22 cellular contexts compared by ENCODE assay signal in genomic region chr7:156702399-156702798, GRCh38.
DNase-seq lines count a peak whose midpoint lies in the region; ATAC-seq, FAIRE-seq and TF ChIP-seq lines count a peak whose summit lies in the region.
"Had no signal": no experiment of that assay in that cellular context is flagged by ENCODE, and none has a peak within 500 bp of the region (broad histone marks: within the 10 kb centered on the region; RNA-seq: fewer than 3 reads in every experiment).

No MANE protein-coding gene starts in this region.

- CTCF ChIA-PET in A549 (lab: Yijun Ruan, JAX), result no interaction called here
- CTCF ChIA-PET in IMR-90 (lab: Yijun Ruan, JAX), result no interaction called here
- CTCF ChIA-PET in K562 (lab: Yijun Ruan, JAX; ENCODE audit: low intra/inter-chr PET ratio), result no interaction called here
- CTCF ChIA-PET in MCF 10A (lab: Yijun Ruan, JAX), result no interaction called here

- H3K36me3 ChIP-seq in IMR-90 (ENCODE audit: control insufficient read depth, insufficient read depth, low read length), result no peaks in the 10 kb centered on the region
- H3K36me3 ChIP-seq in K562 (ENCODE audit: control insufficient read depth, insufficient read depth, low read length), result no peaks in the 10 kb centered on the region; the same call in 2 of the 3 replicates

- no peak overlapping the region for H3K4me3 ChIP-seq in A549
- no peak overlapping the region for H3K4me3 ChIP-seq in IMR-90 (ENCODE audit: insufficient read depth, low read depth, low read length)
- H3K4me3 ChIP-seq in K562, result no peak overlapping the region
- H3K4me3 ChIP-seq: BLaER1 treated with 17β-estradiol and CSF1 and Interleukin-3, amounts not matched to agents 10 nM and 100 nM had no signal

- no peaks in the 10 kb centered on the region for H3K27me3 ChIP-seq in IMR-90 (ENCODE audit: control insufficient read depth, insufficient read depth, low read length)
- H3K27me3 ChIP-seq in K562 (ENCODE audit: control insufficient read depth in 2 of 2, insufficient read depth in 2 of 2, low read length in 2 of 2), result no peaks in the 10 kb centered on the region
- H3K27me3 ChIP-seq: BLaER1 treated with 17β-estradiol and CSF1 and Interleukin-3, amounts not matched to agents 10 nM and 100 nM had no signal

- H2AFZ ChIP-seq in IMR-90 (replicated peaks; ENCODE audit: low read length, poor library complexity) (no peak overlapping the region), K562 (ENCODE audit: low read depth, low read length) (no peak overlapping the region)

- TF ChIP-seq RAD21 in A549 (conservative IDR thresholded peaks at IDR 0.05 in 1 of 2, IDR thresholded peaks at IDR 0.05 in 1 of 2) (no peak), IMR-90 (IDR thresholded peaks at IDR 0.05; ENCODE audit: low read length) (no peak), K562 (CRISPR knock-in tag; conservative IDR thresholded peaks at IDR 0.05 in 1 of 2, IDR thresholded peaks at IDR 0.05 in 1 of 2) (no peak)

- H3K4me3 Mint-ChIP-seq in MCF 10A (ENCODE audit: unreplicated experiment), result no peak overlapping the region
- H3K4me3 Mint-ChIP-seq: B cell; CD4-positive, alpha-beta T cell; CD8-positive, alpha-beta T cell had no signal

- no peaks in the 10 kb centered on the region for H3K27me3 Mint-ChIP-seq in MCF 10A (ENCODE audit: insufficient read depth, unreplicated experiment)
- H3K27me3 Mint-ChIP-seq: B cell; CD4-positive, alpha-beta T cell had no signal

- POLR2A ChIA-PET in A549 (lab: Yijun Ruan, JAX) (no interaction called here), IMR-90 (lab: Charles Lee; ENCODE audit: unreplicated experiment) (no interaction called here), K562 (lab: Yijun Ruan, JAX) (no interaction called here), MCF 10A (lab: Yijun Ruan, JAX) (no interaction called here)

- no peak overlapping the region for H2AK9ac ChIP-seq in IMR-90 (replicated peaks; ENCODE audit: low read depth, low read length, poor library complexity)

- H3K79me1 ChIP-seq in IMR-90 (ENCODE audit: low read depth in 1 of 2, low read length in 2 of 2), result no peaks in the 10 kb centered on the region

- no peak overlapping the region for H4K91ac ChIP-seq in IMR-90 (ENCODE audit: insufficient read depth, low read depth, low read length)

- H3K9me3 ChIP-seq in A549, result no peaks in the 10 kb centered on the region
- H3K9me3 ChIP-seq in IMR-90 (ENCODE audit: control insufficient read depth, insufficient read depth, low read length), result peaks cover 2% of the 10 kb centered on the region
- H3K9me3 ChIP-seq in K562 (replicated peaks; ENCODE audit: control insufficient read depth, insufficient read depth, low read depth, low read length), result 0 out of 2 replicates have a peak, but pooled peaks cover 3% of the 10 kb centered on the region

- H3K4me1 Mint-ChIP-seq in MCF 10A (ENCODE audit: insufficient read depth, unreplicated experiment), result peaks cover 13% of the 10 kb centered on the region

- DNase-seq in A549 (ENCODE audit: low read depth in 1 of 2, low spot score in 1 of 2) (no peak), IMR-90 (no peak), K562 (ENCODE audit: extremely low read depth in 1 of 4, low spot score in 3 of 4) (no peak), HuH-7.5 (ENCODE audit: low spot score) (no peak), MCF 10A (ENCODE audit: unreplicated experiment) (no peak), retina (no peak)
- DNase-seq: 8988T; AML-193; Caco-2; Calu3; CD4-positive, alpha-beta T cell; CD8-positive, alpha-beta T cell; DMS79 treated with DMSO at 0.1 percent for 48 hours; GF-D8 had no signal

- no peaks in the 10 kb centered on the region for H3K9me3 Mint-ChIP-seq in MCF 10A (ENCODE audit: unreplicated experiment)

- H3K27ac Mint-ChIP-seq in MCF 10A (ENCODE audit: low read depth, unreplicated experiment), result no peak overlapping the region
- H3K27ac Mint-ChIP-seq: B cell; CD4-positive, alpha-beta T cell; CD8-positive, alpha-beta T cell had no signal

- H3K23ac ChIP-seq in IMR-90 (ENCODE audit: low read depth, low read length), result no peak overlapping the region

- no peak overlapping the region for H2BK15ac ChIP-seq in IMR-90 (ENCODE audit: low read depth, low read length)

- H2BK5ac ChIP-seq in IMR-90 (ENCODE audit: low read depth, low read length, poor library complexity, severe bottlenecking), result no peak overlapping the region

- no TSS peak for BruUV-seq in IMR-90 (replicated peaks; lab: Mats Ljungman, UMichigan)
- no TSS peak for BruUV-seq in K562 (replicated peaks; lab: Mats Ljungman, UMichigan)
- BruUV-seq in MCF 10A (replicated peaks; lab: Mats Ljungman, UMichigan), result no TSS peak

- no peak overlapping the region for H2AK5ac ChIP-seq in IMR-90 (ENCODE audit: low read depth, low read length)

- no peak overlapping the region for H3K4ac ChIP-seq in IMR-90 (ENCODE audit: low read depth, low read length)

- TF ChIP-seq POLR2A in A549 (IDR thresholded peaks at IDR 0.05; ENCODE audit: low read length), result no peak
- no peak for TF ChIP-seq POLR2A in IMR-90 (IDR thresholded peaks at IDR 0.05; ENCODE audit: low read depth, low read length)
- no peak for TF ChIP-seq POLR2A in K562 (conservative IDR thresholded peaks at IDR 0.05)

- ATAC-seq in A549, result no peak
- ATAC-seq in IMR-90 (ENCODE audit: low read depth), result no peak
- no peak for ATAC-seq in K562
- ATAC-seq: CD8-positive, alpha-beta T cell had no signal

- no peak overlapping the region for H2BK120ac ChIP-seq in IMR-90 (ENCODE audit: low read depth, low read length)

- H4K5ac ChIP-seq in IMR-90 (ENCODE audit: low read depth, low read length), result no peak overlapping the region

- H3K9me1 ChIP-seq in IMR-90 (ENCODE audit: insufficient read depth, low read length), result no peaks in the 10 kb centered on the region; the same call in 1 of the 2 replicates
- H3K9me1 ChIP-seq in K562 (ENCODE audit: control insufficient read depth, insufficient read depth, low read length), result no peaks in the 10 kb centered on the region

- H4K8ac ChIP-seq in IMR-90 (ENCODE audit: low read depth in 2 of 2, low read length in 2 of 2), result no peak overlapping the region

- H3K27ac ChIP-seq in A549, result no peak overlapping the region
- no peak overlapping the region for H3K27ac ChIP-seq in IMR-90 (ENCODE audit: insufficient read depth, low read length)
- no peak overlapping the region for H3K27ac ChIP-seq in K562 (ENCODE audit: extremely low read depth, low read depth, low read length)
- H3K27ac ChIP-seq: BLaER1 treated with 17β-estradiol and CSF1 and Interleukin-3, amounts not matched to agents 10 nM and 100 nM; C4-2B had no signal

- no peak overlapping the region for H3K4me2 ChIP-seq in A549
- H3K4me2 ChIP-seq in IMR-90 (ENCODE audit: low read depth, low read length), result no peak overlapping the region
- H3K4me2 ChIP-seq in K562 (ENCODE audit: insufficient read depth, low read length), result no peak overlapping the region
- H3K4me2 ChIP-seq: BLaER1 treated with 17β-estradiol and CSF1 and Interleukin-3, amounts not matched to agents 10 nM and 100 nM had no signal

- H3K79me2 ChIP-seq in K562 (ENCODE audit: control insufficient read depth, insufficient read depth, low read length), result no peaks in the 10 kb centered on the region; the same call in 2 of the 3 replicates

- no peak overlapping the region for H3K14ac ChIP-seq in IMR-90 (replicated peaks; ENCODE audit: low read depth, low read length)

- intact Hi-C loops in IMR-90 (cut with micrococcal nuclease) (no loop called here), K562 (cut with micrococcal nuclease) (no loop called here), MCF 10A (cut with micrococcal nuclease) (no loop called here)

- H3K4me1 ChIP-seq in A549 (no peaks in the 10 kb centered on the region), IMR-90 (ENCODE audit: control insufficient read depth, insufficient read depth, low read length) (no peaks in the 10 kb centered on the region), K562 (replicated peaks in 1 of 2; ENCODE audit: control insufficient read depth in 2 of 2, insufficient read depth in 2 of 2, low read length in 2 of 2) (no peaks in the 10 kb centered on the region)
- H3K4me1 ChIP-seq: Caco-2 had no signal

- H3K56ac ChIP-seq in IMR-90 (ENCODE audit: extremely low read depth, insufficient read depth, low read length), result no peak overlapping the region

- TF ChIP-seq CTCF in A549 (IDR thresholded peaks at IDR 0.05) (no peak), IMR-90 (conservative IDR thresholded peaks at IDR 0.05; ENCODE audit: low read depth, low read length) (no peak), K562 (IDR thresholded peaks at IDR 0.05 in 2 of 3, conservative IDR thresholded peaks at IDR 0.05 in 1 of 3; ENCODE audit: insufficient read depth in 2 of 3, low read depth in 1 of 3, low read length in 3 of 3) (no peak), MCF 10A (IDR thresholded peaks at IDR 0.05; ENCODE audit: unreplicated experiment) (no peak)

- in situ Hi-C loops in IMR-90 (cut with MboI; ENCODE audit: low sequenced_read_pairs), result no loop called here
- in situ Hi-C loops in K562 (cut with MboI), result no loop called here

- dilution Hi-C loops in IMR-90 (cut with HindIII; ENCODE audit: low sequenced_read_pairs, unreplicated experiment), result no loop called here

- peaks cover 27% of the 10 kb centered on the region for H3K36me3 Mint-ChIP-seq in MCF 10A (ENCODE audit: insufficient read depth, unreplicated experiment)

- H3K18ac ChIP-seq in IMR-90 (ENCODE audit: low read depth, low read length), result no peak overlapping the region

- FAIRE-seq in A549 (lab: Jason Lieb, UNC), result no peak
- FAIRE-seq in K562 (lab: Jason Lieb, UNC), result no peak
- FAIRE-seq: A204.1, D721Med, G401.6, GM12891, GM19239 had no signal

- H3K9ac ChIP-seq in IMR-90 (ENCODE audit: low read depth, low read length), result no peak overlapping the region
- H3K9ac ChIP-seq in K562 (ENCODE audit: insufficient read depth in 1 of 2, low read depth in 2 of 2, low read length in 2 of 2), result no peak overlapping the region
- H3K9ac ChIP-seq: BLaER1 treated with 17β-estradiol and CSF1 and Interleukin-3, amounts not matched to agents 10 nM and 100 nM had no signal

- TF ChIP-seq EP300 in A549 (IDR thresholded peaks at IDR 0.05) (no peak), K562 (IDR thresholded peaks at IDR 0.05; ENCODE audit: low read length) (no peak)

- H4K20me1 ChIP-seq in IMR-90 (ENCODE audit: insufficient read depth, low read length) (no peaks in the 10 kb centered on the region), K562 (replicated peaks; ENCODE audit: control insufficient read depth, insufficient read depth, low read length) (no peaks in the 10 kb centered on the region)
- H4K20me1 ChIP-seq: BLaER1 treated with 17β-estradiol and CSF1 and Interleukin-3, amounts not matched to agents 10 nM and 100 nM had no signal

- H2BK20ac ChIP-seq in IMR-90 (ENCODE audit: low read depth, low read length), result no peak overlapping the region

TF ChIP-seq in A549, 52 proteins besides CTCF, POLR2A, EP300 and RAD21:
- TF ChIP-seq MAFK (IDR thresholded peaks at IDR 0.05; ENCODE audit: partially characterized antibody) (peak; percentile 48), NFE2L2 (conservative IDR thresholded peaks at IDR 0.05; ENCODE audit: low read length) (no peak)

TF ChIP-seq in IMR-90, 13 proteins besides CTCF, POLR2A, EP300 and RAD21:
- TF ChIP-seq MXI1 (IDR thresholded peaks at IDR 0.05; ENCODE audit: borderline replicate concordance, low read depth, low read length) (no peak), MAFK (IDR thresholded peaks at IDR 0.05; ENCODE audit: low read depth, low read length) (peak; percentile 31; the same call in 1 of the 2 replicates)

TF ChIP-seq in K562, 482 proteins besides CTCF, POLR2A, EP300 and RAD21 (continues in another document):
- TF ChIP-seq ZKSCAN1 (IDR thresholded peaks at IDR 0.05; ENCODE audit: low read depth, low read length) (no peak), ARHGAP35 (IDR thresholded peaks at IDR 0.05; ENCODE audit: partially characterized antibody) (no peak)

Comparison
In these comparisons a context has a peak if more than half of its experiments do, and no peak if none do; other contexts are left out.
1. Of the 35 proteins assayed by ChIP-seq in both K562 and A549: peak only in K562: none; only in A549: MAFK; in both: none; in neither: 34.